9 cellular contexts compared by ENCODE assay signal in genomic region chr22:23217171-23218052, GRCh38. TPM values are rescaled to one million over a fixed set of nuclear protein-coding genes. Genes with fewer than 3 reads are reported as not detected.
DNase-seq lines count a peak whose midpoint lies in the region; ATAC-seq, FAIRE-seq and TF ChIP-seq lines count a peak whose summit lies in the region.
"Had no signal": no experiment of that assay in that cellular context is flagged by ENCODE, and none has a peak within 500 bp of the region (broad histone marks: within the 10 kb centered on the region; RNA-seq: fewer than 3 reads in every experiment).

No MANE protein-coding gene starts in this region.

- no peaks in the 10 kb centered on the region for H3K36me3 Mint-ChIP-seq in naive thymus-derived CD8-positive, alpha-beta T cell

- peaks cover 43% of the 10 kb centered on the region for H3K4me1 ChIP-seq in A673 (ENCODE audit: insufficient read depth, low read length, poor library complexity, severe bottlenecking)

- CTCF ChIA-PET in A673 (lab: Charles Lee), result no interaction called here

- FAIRE-seq in frontal cortex (lab: Jason Lieb, UNC), result no peak

- intact Hi-C loops in A673 (cut with micrococcal nuclease; ENCODE audit: unreplicated experiment), result no loop called here

- H3K9me3 Mint-ChIP-seq in naive thymus-derived CD8-positive, alpha-beta T cell, result no peaks in the 10 kb centered on the region

- H3K27me3 Mint-ChIP-seq in naive thymus-derived CD8-positive, alpha-beta T cell, result no peaks in the 10 kb centered on the region

- peak overlapping the region; percentile 25 for H3K27ac ChIP-seq in A673 (ENCODE audit: low read depth, low read length, poor library complexity, severe bottlenecking)

- POLR2A ChIA-PET in A673 (lab: Charles Lee; ENCODE audit: low non-redundant PET), result no interaction called here
- POLR2A ChIA-PET in naive thymus-derived CD8-positive, alpha-beta T cell (lab: Charles Lee), result interaction anchor here (0.9 to 1.6 kb wide), 4 partner anchors 9 to 36 kb away, joined by 3 to 7 read pairs (median 5); no protein-coding TSS in a partner anchor

- no peak overlapping the region for H3K4me3 ChIP-seq in A673 (ENCODE audit: low read depth, low read length, poor library complexity, severe bottlenecking)
- H3K4me3 ChIP-seq in Jurkat, Clone E6-1 (ENCODE audit: low read length), result peak overlapping the region; percentile 62

- no peaks in the 10 kb centered on the region for H3K9me3 ChIP-seq in A673 (ENCODE audit: low read depth, low read length, poor library complexity, severe bottlenecking)

- BruUV-seq in A673 (replicated peaks; lab: Mats Ljungman, UMichigan), result no TSS peak

- in situ Hi-C loops in GM13976 (cut with MboI; ENCODE audit: low sequenced_read_pairs, unreplicated experiment), result no loop called here

- H3K4me1 Mint-ChIP-seq in naive thymus-derived CD8-positive, alpha-beta T cell, result peaks cover 66 to 99% (median 93%) of the 10 kb centered on the region in 4 donors

- H3K4me3 Mint-ChIP-seq in naive thymus-derived CD8-positive, alpha-beta T cell, result peak overlapping the region; percentile 25 to 89 (median 76)

- ATAC-seq in naive thymus-derived CD8-positive, alpha-beta T cell, result no peak
- ATAC-seq in GM19455 (IDR thresholded peaks at IDR 0.05; ENCODE audit: unreplicated experiment) (no peak), GM21367 (IDR thresholded peaks at IDR 0.05; ENCODE audit: unreplicated experiment) (no peak)

- peak overlapping the region; percentile 81 to 96 (median 92) for H3K27ac Mint-ChIP-seq in naive thymus-derived CD8-positive, alpha-beta T cell

- DNase-seq in A673 (ENCODE audit: low spot score) (no peak), dermis microvascular lymphatic vessel endothelial cell (ENCODE audit: low read depth in 2 of 2) (peak; percentile 38 to 90), GM13976 (ENCODE audit: low spot score) (no peak), frontal cortex (ENCODE audit: low spot score in 2 of 2) (no peak)
- DNase-seq in Jurkat, Clone E6-1 (ENCODE audit: low read depth, low spot score), result no peak
- DNase-seq in naive thymus-derived CD8-positive, alpha-beta T cell, result peak in 1 of 10 donors; percentile 27
- DNase-seq: anterior cingulate cortex had no signal

- H3K36me3 ChIP-seq in A673 (ENCODE audit: insufficient read depth, low read length, poor library complexity, severe bottlenecking), result no peaks in the 10 kb centered on the region

- H3K27me3 ChIP-seq in A673 (replicated peaks; ENCODE audit: insufficient read depth, low read depth, low read length, poor library complexity), result no peaks in the 10 kb centered on the region

- TF ChIP-seq CTCF in A673 (conservative IDR thresholded peaks at IDR 0.05; ENCODE audit: low read depth, low read length) (no peak), GM13976 (IDR thresholded peaks at IDR 0.05; ENCODE audit: borderline replicate concordance, control extremely low read depth, extremely low read depth, insufficient read depth, missing control alignments) (no peak)

RNA-seq across cellular contexts. Expression of gene BCR, which starts 37.1 kb away (rescaled TPM):
- total RNA-seq in A673 (2021) (62.5 and 63.1 TPM in 2 replicates), dermis microvascular lymphatic vessel endothelial cell (95.9 and 127 TPM in 2 replicates), frontal cortex (46.1 TPM)
- 67.1 TPM for polyA plus RNA-seq in Jurkat, Clone E6-1 (2012; ENCODE audit: insufficient read depth, insufficient read length)
- total RNA-seq in naive thymus-derived CD8-positive, alpha-beta T cell, result 10 to 100 TPM; 72.1 to 76.9 TPM
- 10 to 100 TPM in 1 of 3 donors, 1 to 10 TPM in 2; 3.8 to 18.3 (median 5.6) TPM for polyA plus RNA-seq in naive thymus-derived CD8-positive, alpha-beta T cell

Comparison
In these comparisons a context has a peak if more than half of its experiments do, and no peak if none do; other contexts are left out.
1. DNase-seq: peak in dermis microvascular lymphatic vessel endothelial cell (2 of 2); none in A673 (single experiment), Jurkat, Clone E6-1 (single experiment), GM13976 (single experiment) and frontal cortex (0 of 2).